In the genomic region with DNA sequence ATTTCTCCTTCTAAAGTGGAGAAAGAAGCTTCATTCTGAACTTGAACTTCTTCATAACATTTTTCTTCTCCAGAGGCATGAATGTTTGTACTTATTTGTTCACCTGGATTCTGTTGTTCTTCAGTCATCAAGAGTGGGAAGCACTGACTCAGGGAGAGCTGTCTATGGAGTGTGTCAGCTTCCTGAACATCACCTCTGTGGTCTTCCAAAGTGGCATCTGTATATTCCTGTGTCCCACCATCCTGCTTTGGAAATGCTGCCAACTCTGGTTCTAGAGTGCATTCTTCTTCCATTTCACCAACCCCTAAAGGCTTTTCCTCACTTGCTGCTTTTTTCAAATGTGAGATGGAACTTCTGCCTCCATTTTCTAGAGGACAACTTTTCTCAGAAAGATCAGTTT, we compare ENCODE assay signal across 1 cellular context.
TF ChIP-seq lines count a peak whose summit lies in the region.

No MANE protein-coding gene starts in this region.

TF ChIP-seq in SK-N-SH, 30 proteins besides CTCF, POLR2A, EP300 and RAD21 (continued from another document):
- TF ChIP-seq, protein P1, sequence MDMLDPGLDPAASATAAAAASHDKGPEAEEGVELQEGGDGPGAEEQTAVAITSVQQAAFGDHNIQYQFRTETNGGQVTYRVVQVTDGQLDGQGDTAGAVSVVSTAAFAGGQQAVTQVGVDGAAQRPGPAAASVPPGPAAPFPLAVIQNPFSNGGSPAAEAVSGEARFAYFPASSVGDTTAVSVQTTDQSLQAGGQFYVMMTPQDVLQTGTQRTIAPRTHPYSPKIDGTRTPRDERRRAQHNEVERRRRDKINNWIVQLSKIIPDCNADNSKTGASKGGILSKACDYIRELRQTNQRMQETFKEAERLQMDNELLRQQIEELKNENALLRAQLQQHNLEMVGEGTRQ (IDR thresholded peaks at IDR 0.05; ENCODE audit: borderline replicate concordance, low read depth, low read length), result no peak
- no peak for TF ChIP-seq FOSL2 (IDR thresholded peaks at IDR 0.05; ENCODE audit: borderline replicate concordance, low read depth)
- TF ChIP-seq FOXM1 (IDR thresholded peaks at IDR 0.05; ENCODE audit: low read depth), result no peak
- no peak for TF ChIP-seq FOXJ3 (CRISPR knock-in tag; IDR thresholded peaks at IDR 0.05)
